ENCODE assay signal across 1 cellular context in genomic region chr17:76820523-76820922, GRCh38.
TF ChIP-seq lines count a peak whose summit lies in the region.

No MANE protein-coding gene starts in this region.

TF ChIP-seq in IMR-90, 13 proteins besides CTCF, POLR2A, EP300 and RAD21:
- no peak for TF ChIP-seq ELK1 (IDR thresholded peaks at IDR 0.05; ENCODE audit: borderline replicate concordance, low read depth, low read length)
- no peak for TF ChIP-seq BHLHE40 (IDR thresholded peaks at IDR 0.05; ENCODE audit: low read depth, low read length)
- TF ChIP-seq USF2 (IDR thresholded peaks at IDR 0.05; ENCODE audit: low read depth, low read length) = no peak
- no peak for TF ChIP-seq NFE2L2 (IDR thresholded peaks at IDR 0.05; ENCODE audit: low read depth, low read length)
- no peak for TF ChIP-seq CEBPB (IDR thresholded peaks at IDR 0.05; ENCODE audit: low read depth, low read length)
- TF ChIP-seq MXI1 (IDR thresholded peaks at IDR 0.05; ENCODE audit: borderline replicate concordance, low read depth, low read length) = no peak
- TF ChIP-seq FOS (IDR thresholded peaks at IDR 0.05; ENCODE audit: low read depth, low read length) = no peak
- TF ChIP-seq CHD1 (IDR thresholded peaks at IDR 0.05; ENCODE audit: low read depth, low read length) = no peak
- no peak for TF ChIP-seq RCOR1 (IDR thresholded peaks at IDR 0.05; ENCODE audit: insufficient replicate concordance, low read length)
- no peak for TF ChIP-seq MAFK (IDR thresholded peaks at IDR 0.05; ENCODE audit: low read depth, low read length)
- no peak for TF ChIP-seq MAZ (IDR thresholded peaks at IDR 0.05; ENCODE audit: borderline replicate concordance, low read depth, low read length)
- TF ChIP-seq RFX5 (IDR thresholded peaks at IDR 0.05; ENCODE audit: low read depth, low read length) = no peak
- no peak for TF ChIP-seq SMC3 (IDR thresholded peaks at IDR 0.05; ENCODE audit: low read depth, low read length)
